Comparison of ENCODE assay signal across 13 cellular contexts in the genomic region with DNA sequence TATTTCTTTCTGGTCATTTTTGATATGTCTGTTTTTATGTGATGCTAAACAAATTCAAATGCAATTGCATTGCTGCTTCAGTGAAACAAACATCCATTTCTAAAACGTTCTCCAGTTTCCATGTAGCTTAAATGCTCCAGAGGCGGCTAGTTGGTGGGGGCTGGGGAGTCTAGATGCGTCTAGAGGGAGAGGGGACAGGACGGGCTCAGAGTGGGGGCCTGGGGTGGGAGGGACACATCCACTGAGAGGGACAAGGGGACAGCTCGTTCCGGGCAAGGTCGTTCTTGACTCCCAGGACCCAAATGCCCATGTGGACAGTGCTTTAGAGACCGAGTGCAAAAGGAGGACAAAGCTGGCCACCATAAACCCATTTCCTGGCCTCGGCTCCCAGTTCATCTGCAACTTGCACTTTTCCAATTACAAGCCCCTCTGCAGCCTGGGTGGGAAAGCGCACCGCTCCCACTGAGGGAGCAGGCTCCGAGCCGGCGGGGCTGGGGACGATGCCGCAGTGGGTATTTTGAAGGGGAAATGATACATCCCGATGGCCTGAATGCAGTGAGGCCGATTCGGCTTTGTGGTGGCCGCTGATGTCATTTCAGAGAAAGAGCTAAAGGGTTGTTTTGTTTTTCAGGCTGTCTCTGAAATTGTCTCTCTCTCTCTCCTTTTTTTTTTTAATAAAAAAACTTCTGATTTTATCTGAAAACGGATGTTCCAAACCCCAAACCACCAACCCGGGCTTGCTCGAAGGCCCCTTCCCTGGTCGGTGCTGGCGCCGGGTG.
DNase-seq lines count a peak whose midpoint lies in the region; ATAC-seq and TF ChIP-seq lines count a peak whose summit lies in the region.
"Had no signal": no experiment of that assay in that cellular context is flagged by ENCODE, and none has a peak within 500 bp of the region (broad histone marks: within the 10 kb centered on the region; RNA-seq: fewer than 3 reads in every experiment).

No MANE protein-coding gene starts in this region.

- no peaks in the 10 kb centered on the region for H3K9me3 ChIP-seq in aorta (ENCODE audit: control insufficient read depth, low read length)

- intact Hi-C loops in aorta (cut with DNase I) = loop anchor here (1.0 to 5.0 kb wide), 6 partner anchors 60 to 381 kb away; a partner anchor contains a TSS

- H3K4me1 ChIP-seq in aorta (ENCODE audit: control insufficient read depth in 1 of 2, insufficient read depth in 2 of 2, low read length in 2 of 2) = peaks cover 0 to 1% of the 10 kb centered on the region in 2 donors
- H3K4me1 ChIP-seq: Caco-2 had no signal

- peak overlapping the region; percentile 69 to 74 for H3K27ac ChIP-seq in aorta (ENCODE audit: low read depth in 1 of 2, low read length in 2 of 2)
- H3K27ac ChIP-seq: HL-60 had no signal

- H3K4me1 Mint-ChIP-seq in mesothelial cell of epicardium = peaks cover 20% of the 10 kb centered on the region
- H3K4me1 Mint-ChIP-seq: activated CD4-positive, alpha-beta T cell treated with anti-CD3 and anti-CD28 coated beads, Interleukin-2, amount 10 ng/mL, durations not matched to agents 7 days and 5 days had no signal

- no peak overlapping the region for H3K4me3 ChIP-seq in aorta (ENCODE audit: low read length in 2 of 2)

- peak overlapping the region; percentile 61 for H3K27ac Mint-ChIP-seq in mesothelial cell of epicardium
- H3K27ac Mint-ChIP-seq: activated CD4-positive, alpha-beta T cell treated with anti-CD3 and anti-CD28 coated beads, Interleukin-2, amount 10 ng/mL, durations not matched to agents 7 days and 5 days had no signal

- H3K27me3 Mint-ChIP-seq in mesothelial cell of epicardium (ENCODE audit: low read depth) = peaks cover 16% of the 10 kb centered on the region

- no peaks in the 10 kb centered on the region for H3K36me3 Mint-ChIP-seq in mesothelial cell of epicardium

- no peak overlapping the region for H3K4me3 Mint-ChIP-seq in mesothelial cell of epicardium
- H3K4me3 Mint-ChIP-seq: activated CD4-positive, alpha-beta T cell treated with anti-CD3 and anti-CD28 coated beads, Interleukin-2, amount 10 ng/mL, durations not matched to agents 7 days and 5 days had no signal

- H3K9me3 Mint-ChIP-seq in mesothelial cell of epicardium = no peaks in the 10 kb centered on the region
- H3K9me3 Mint-ChIP-seq: activated CD4-positive, alpha-beta T cell treated with anti-CD3 and anti-CD28 coated beads, Interleukin-2, amount 10 ng/mL, durations not matched to agents 7 days and 5 days had no signal

- 5 to 9% methylated on average over 26 of the region's 26 CpGs for WGBS in aorta, 2 donors

- no peaks in the 10 kb centered on the region for H3K27me3 ChIP-seq in aorta (ENCODE audit: control insufficient read depth in 1 of 2, insufficient read depth in 2 of 2, low read length in 1 of 2)

- ATAC-seq in aorta (ENCODE audit: low FRiP score) (peak; percentile 24), omental fat pad (ENCODE audit: low FRiP score) (no peak)
- ATAC-seq: HCT116 had no signal

- no peaks in the 10 kb centered on the region for H3K36me3 ChIP-seq in aorta (ENCODE audit: control insufficient read depth in 1 of 2, insufficient read depth in 2 of 2, low read length in 1 of 2)

- DNase-seq in M059J (ENCODE audit: low read depth) = peak; percentile 80
- peak; percentile 63 for DNase-seq in dermis blood vessel endothelial cell
- no peak for DNase-seq in mesothelial cell of epicardium (ENCODE audit: low spot score in 2 of 2, unreplicated experiment in 2 of 2)
- peak in 1 of 2 donors; percentile 80 for DNase-seq in aorta
- DNase-seq in NCI-H2081 treated with DMSO at 0.1 percent for 48 hours (lab: John Stamatoyannopoulos, UW) = no peak
- DNase-seq in activated gamma-delta T cell (lab: John Stamatoyannopoulos, UW) = no peak
- no peak for DNase-seq in omental fat pad (ENCODE audit: low spot score)
- DNase-seq: activated CD4-positive, alpha-beta T cell treated with anti-CD3 and anti-CD28 coated beads, Interleukin-2, amount 10 ng/mL, durations not matched to agents 7 days and 5 days; Caco-2; central memory CD4-positive, alpha-beta T cell; NCI-H345 had no signal

- TF ChIP-seq CTCF in mesothelial cell of epicardium (IDR thresholded peaks at IDR 0.05; ENCODE audit: unreplicated experiment) (no peak), omental fat pad (IDR thresholded peaks at IDR 0.05) (no peak)

Comparison
In these comparisons a context has a peak if more than half of its experiments do, and no peak if none do; other contexts are left out.
1. DNase-seq: peak in M059J (single experiment) and dermis blood vessel endothelial cell (single experiment); none in mesothelial cell of epicardium (0 of 2), NCI-H2081 treated with DMSO at 0.1 percent for 48 hours (single experiment), activated gamma-delta T cell (single experiment) and omental fat pad (single experiment).